19 cellular contexts compared by ENCODE assay signal in genomic region chr12:81615031-81615430, GRCh38.
"Had no signal": no experiment of that assay in that cellular context is flagged by ENCODE, and none has a peak within 500 bp of the region (broad histone marks: within the 10 kb centered on the region; RNA-seq: fewer than 3 reads in every experiment).

No MANE protein-coding gene starts in this region.

- H3K9me3 ChIP-seq: gastrocnemius medialis, mucosa of descending colon, prostate gland, right atrium auricular region, spleen, testis, tibial artery had no signal

- H3K4me3 ChIP-seq: dorsolateral prefrontal cortex, gastrocnemius medialis, lung, mucosa of descending colon, prostate gland, right atrium auricular region, skin epidermis, spleen, testis, tibial artery had no signal

- H3K27ac ChIP-seq: dorsolateral prefrontal cortex, gastrocnemius medialis, prostate gland, right atrium auricular region, skin epidermis, spleen, testis, tibial artery had no signal

- H3K4me1 ChIP-seq: gastrocnemius medialis, prostate gland, right atrium auricular region, spleen, testis had no signal

- H3K27me3 ChIP-seq: dorsolateral prefrontal cortex, gastrocnemius medialis, right atrium auricular region, spleen, testis, tibial artery had no signal

- DNase-seq: dorsolateral prefrontal cortex; effector CD4-positive, alpha-beta T cell; foreskin fibroblast; gastrocnemius medialis; head of caudate nucleus; kidney; mucosa of descending colon; naive thymus-derived CD4-positive, alpha-beta T cell; nucleus accumbens; spleen; stimulated activated CD4-positive, alpha-beta T cell treated with anti-CD3 and anti-CD28 coated beads, Interleukin-4, amount 100 ng/mL, for 4 hours; stimulated activated naive CD8-positive, alpha-beta T cell treated with anti-CD3 and anti-CD28 coated beads, Interleukin-15, Interleukin-2, amounts not matched to agents 100 U/mL and 50 U/mL, for 24 hours; substantia nigra; testis; tibial artery had no signal

- H3K36me3 ChIP-seq: gastrocnemius medialis, prostate gland, right atrium auricular region, spleen, tibial artery had no signal
